ENCODE assay signal across 10 cellular contexts in genomic region chr1:9066945-9067807, GRCh38. TPM values are rescaled to one million over a fixed set of nuclear protein-coding genes. Genes with fewer than 3 reads are reported as not detected.
A peak's percentile ranks its signal among the peaks of the same experiment; 100 is the strongest.
DNase-seq lines count a peak whose midpoint lies in the region; ATAC-seq and TF ChIP-seq lines count a peak whose summit lies in the region.
"Had no signal": no experiment of that assay in that cellular context is flagged by ENCODE, and none has a peak within 500 bp of the region (broad histone marks: within the 10 kb centered on the region; RNA-seq: fewer than 3 reads in every experiment).

No MANE protein-coding gene starts in this region.

- H3K27me3 Mint-ChIP-seq in activated T-cell treated with anti-CD3 and anti-CD28 coated beads, Interleukin-2, amount 50 U/mL, for 4 hours (ENCODE audit: low read depth), result no peaks in the 10 kb centered on the region
- peaks cover 3 to 5% of the 10 kb centered on the region in 2 donors for H3K27me3 Mint-ChIP-seq in T-cell

- TF ChIP-seq POLR2A in right lobe of liver (IDR thresholded peaks at IDR 0.05), result no peak

- CTCF ChIA-PET in T-cell (lab: Charles Lee), result interaction anchor here in 1 of 2 donors (0.6 kb wide), 1 partner anchor 430 kb away, joined by 5 read pairs; no protein-coding TSS in a partner anchor

- ATAC-seq in right lobe of liver (peak; percentile 28 to 73 (median 38)), GM21423 (IDR thresholded peaks at IDR 0.05; ENCODE audit: unreplicated experiment) (no peak), T-cell (replicated peaks in 1 of 4) (no peak)
- ATAC-seq in activated T-cell treated with anti-CD3 and anti-CD28 coated beads, Interleukin-2, amount 50 U/mL, for 4 hours, result no peak

- no peak overlapping the region for H3K4me3 Mint-ChIP-seq in activated T-cell treated with anti-CD3 and anti-CD28 coated beads, Interleukin-2, amount 50 U/mL, for 4 hours
- H3K4me3 Mint-ChIP-seq in T-cell, result no peak overlapping the region

- POLR2A ChIA-PET in T-cell (lab: Charles Lee), result no interaction called here

- no peaks in the 10 kb centered on the region for H3K9me3 Mint-ChIP-seq in activated T-cell treated with anti-CD3 and anti-CD28 coated beads, Interleukin-2, amount 50 U/mL, for 4 hours
- H3K9me3 Mint-ChIP-seq in T-cell, result no peaks in the 10 kb centered on the region

- in situ Hi-C loops in G401 (cut with HindIII; ENCODE audit: low sequenced_read_pairs), result no loop called here

- TF ChIP-seq CTCF in cardiac fibroblast (IDR thresholded peaks at IDR 0.05; ENCODE audit: low read depth, low read length) (no peak), right lobe of liver (IDR thresholded peaks at IDR 0.05) (no peak)

- H3K27ac Mint-ChIP-seq in T-cell, result no peak overlapping the region

- H3K4me3 ChIP-seq in cardiac fibroblast (replicated peaks in 1 of 2; ENCODE audit: low read depth in 2 of 2, low read length in 2 of 2) (no peak overlapping the region), right lobe of liver (no peak overlapping the region)
- H3K4me3 ChIP-seq: prostate gland had no signal

- H3K36me3 ChIP-seq in right lobe of liver, result no peaks in the 10 kb centered on the region
- H3K36me3 ChIP-seq: prostate gland had no signal

- no peaks in the 10 kb centered on the region for H3K36me3 Mint-ChIP-seq in activated T-cell treated with anti-CD3 and anti-CD28 coated beads, Interleukin-2, amount 50 U/mL, for 4 hours (ENCODE audit: insufficient read depth)
- H3K36me3 Mint-ChIP-seq in T-cell, result no peaks in the 10 kb centered on the region

- peak; percentile 47 for DNase-seq in NK-92 treated with Interleukin-12 subunit alpha and Interleukin-12 subunit beta, amount 100 ng/mL, for 24 hours (lab: John Stamatoyannopoulos, UW)
- DNase-seq in NK-92 (lab: John Stamatoyannopoulos, UW; ENCODE audit: unreplicated experiment) (no peak), cardiac fibroblast (ENCODE audit: low read depth in 2 of 2) (peak; percentile 93 to 96), right lobe of liver (peak in 1 of 3 donors; percentile 48), T-cell (no peak), G401 (ENCODE audit: low spot score) (no peak)
- DNase-seq in activated T-cell treated with anti-CD3 and anti-CD28 coated beads, Interleukin-2, amount 50 U/mL, for 4 hours, result no peak
- DNase-seq: 8988T had no signal

- H3K9me3 ChIP-seq in right lobe of liver, result no peaks in the 10 kb centered on the region
- H3K9me3 ChIP-seq: prostate gland had no signal

- 76% methylated on average over 20 of the region's 24 CpGs for WGBS in right lobe of liver (ENCODE audit: insufficient coverage, low coverage, low lambda C conversion rate, missing lambda C conversion rate)

- intact Hi-C loops in right lobe of liver (cut with DNase I), result no loop called here

- no peaks in the 10 kb centered on the region for H3K4me1 ChIP-seq in right lobe of liver

- peaks cover 3% of the 10 kb centered on the region for H3K4me1 Mint-ChIP-seq in activated T-cell treated with anti-CD3 and anti-CD28 coated beads, Interleukin-2, amount 50 U/mL, for 4 hours (ENCODE audit: low read depth)
- H3K4me1 Mint-ChIP-seq in T-cell, result peaks cover 0 to 9% (median 2%) of the 10 kb centered on the region in 3 donors

- no peak overlapping the region for H3K27ac ChIP-seq in right lobe of liver

- H3K27me3 ChIP-seq in right lobe of liver, result no peaks in the 10 kb centered on the region

RNA-seq across cellular contexts. Expression of gene SLC2A5, which starts 2.3 kb away (rescaled TPM):
- total RNA-seq in right lobe of liver (1 to 10 TPM in 1 of 6 experiments, under 1 TPM in 5; 0.19 to 3.5 (median 0.30) TPM), T-cell (1 to 10 TPM in 1 of 5 donors, under 1 TPM in 4; 0.32 to 1.5 (median 0.86) TPM)
- total RNA-seq in activated T-cell treated with anti-CD3 and anti-CD28 coated beads, Interleukin-2, amount 50 U/mL, for 4 hours, result not detected
- total RNA-seq in G401 (2014; rRNA removed; shearing (Covaris generic)), result 0.64 TPM in 1 of 2 replicates, not detected in the other

RNA-seq across cellular contexts. Expression of gene SLC2A7, which starts 41.0 kb away (rescaled TPM):
- not detected for total RNA-seq in right lobe of liver
- not detected for total RNA-seq in activated T-cell treated with anti-CD3 and anti-CD28 coated beads, Interleukin-2, amount 50 U/mL, for 4 hours
- not detected for total RNA-seq in T-cell
- not detected in 2 replicates for total RNA-seq in G401 (2014; rRNA removed; shearing (Covaris generic))
- total RNA-seq: prostate gland had no signal

Comparison
In these comparisons a context has a peak if more than half of its experiments do, and no peak if none do; other contexts are left out.
1. DNase-seq: peak in NK-92 treated with Interleukin-12 subunit alpha and Interleukin-12 subunit beta, amount 100 ng/mL, for 24 hours (single experiment) and cardiac fibroblast (2 of 2); none in NK-92 (single experiment), activated T-cell treated with anti-CD3 and anti-CD28 coated beads, Interleukin-2, amount 50 U/mL, for 4 hours (single experiment), T-cell (0 of 34) and G401 (single experiment).
2. ATAC-seq: peak in right lobe of liver (4 of 4); none in GM21423 (single experiment), activated T-cell treated with anti-CD3 and anti-CD28 coated beads, Interleukin-2, amount 50 U/mL, for 4 hours (0 of 2) and T-cell (0 of 4).